14 cellular contexts compared by ENCODE assay signal in the genomic region with DNA sequence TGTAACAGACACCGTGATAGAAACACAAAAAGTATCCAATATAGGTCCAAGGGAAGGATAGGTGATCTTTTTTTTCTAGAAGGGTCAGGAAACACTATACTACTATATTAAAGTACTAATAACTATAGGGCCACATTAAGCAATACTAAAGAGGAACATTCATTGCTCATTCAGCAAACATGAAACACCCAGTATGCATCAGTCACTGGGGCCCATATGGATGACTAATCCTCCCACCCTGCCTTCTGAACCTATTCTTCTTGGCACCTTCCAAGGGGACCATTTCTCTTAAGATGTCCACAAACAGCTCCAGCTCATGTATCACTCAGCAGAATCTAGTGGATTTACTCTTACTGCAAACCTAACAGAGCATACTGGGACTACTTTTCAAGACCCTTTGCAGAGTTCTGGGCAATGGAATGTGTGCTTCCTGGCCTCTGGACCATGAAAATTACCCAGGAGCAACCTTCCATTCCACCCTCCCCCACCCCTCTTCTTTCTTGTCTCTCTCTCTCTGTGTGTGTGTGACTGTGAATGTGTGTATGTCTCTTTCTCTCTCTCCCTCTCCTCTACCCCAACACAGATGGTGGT.
DNase-seq lines count a peak whose midpoint lies in the region; FAIRE-seq and TF ChIP-seq lines count a peak whose summit lies in the region.
"Had no signal": no experiment of that assay in that cellular context is flagged by ENCODE, and none has a peak within 500 bp of the region (broad histone marks: within the 10 kb centered on the region; RNA-seq: fewer than 3 reads in every experiment).

No MANE protein-coding gene starts in this region.

- CTCF ChIA-PET in MCF 10A (lab: Yijun Ruan, JAX), result no interaction called here
- CTCF ChIA-PET in PC-9 (lab: Charles Lee), result no interaction called here

- no peaks in the 10 kb centered on the region for H3K36me3 Mint-ChIP-seq in MCF 10A (ENCODE audit: insufficient read depth, unreplicated experiment)
- H3K36me3 Mint-ChIP-seq: CD8-positive, alpha-beta T cell had no signal

- H3K9me3 ChIP-seq in breast epithelium (no peaks in the 10 kb centered on the region), PC-9 (ENCODE audit: insufficient read depth, low read depth) (no peaks in the 10 kb centered on the region)

- TF ChIP-seq POLR2A in breast epithelium (IDR thresholded peaks at IDR 0.05), result no peak

- no peak for TF ChIP-seq CTCF in MCF 10A (IDR thresholded peaks at IDR 0.05; ENCODE audit: unreplicated experiment)
- TF ChIP-seq CTCF in breast epithelium (IDR thresholded peaks at IDR 0.05), result no peak
- TF ChIP-seq CTCF in PC-9 (conservative IDR thresholded peaks at IDR 0.05), result no peak

- H3K4me1 ChIP-seq in breast epithelium (peaks cover 0 to 5% of the 10 kb centered on the region in 2 donors), PC-9 (replicated peaks; ENCODE audit: insufficient read depth) (peaks cover 26% of the 10 kb centered on the region)

- peak; percentile 94 for DNase-seq in MCF 10A (ENCODE audit: unreplicated experiment)
- no peak for DNase-seq in breast epithelium (ENCODE audit: low spot score in 2 of 2)
- DNase-seq in PC-9, result peak; percentile 35 to 75
- DNase-seq in fibroblast of the conjunctiva (ENCODE audit: low read depth), result peak; percentile 76
- DNase-seq in urothelium cell line (ENCODE audit: low spot score), result peak; percentile 40
- no peak for DNase-seq in activated CD8-positive, alpha-beta memory T cell treated with anti-CD3 and anti-CD28 coated beads, Interleukin-2, amount 50 U/mL, for 4 hours
- DNase-seq in SW480 (ENCODE audit: low spot score), result no peak
- DNase-seq in activated effector memory CD4-positive, alpha-beta T cell treated with anti-CD3 and anti-CD28 coated beads, Interleukin-2, amount 50 U/mL, for 16 hours, result no peak
- DNase-seq: amygdala; CD8-positive, alpha-beta T cell; mesendoderm; NCI-H146; stimulated activated CD4-positive, alpha-beta T cell treated with anti-CD3 and anti-CD28 coated beads, Interleukin-12 subunit alpha, Interleukin-12 subunit beta, amount 100 ng/mL, for 4 hours; WERI-Rb-1 had no signal

- H3K27ac ChIP-seq in breast epithelium (no peak overlapping the region), PC-9 (0 out of 2 replicates have a peak overlapping the region, but pooled peaks have one; percentile 5)
- H3K27ac ChIP-seq: WERI-Rb-1 had no signal

- POLR2A ChIA-PET in MCF 10A (lab: Yijun Ruan, JAX) (interaction anchor here (1.0 kb wide), 2 partner anchors 8 to 61 kb away, joined by 3 to 4 read pairs; no protein-coding TSS in a partner anchor), PC-9 (lab: Charles Lee; ENCODE audit: unreplicated experiment) (no interaction called here)

- BruUV-seq in MCF 10A (replicated peaks; lab: Mats Ljungman, UMichigan) (no TSS peak), PC-9 (replicated peaks; lab: Mats Ljungman, UMichigan) (no TSS peak)

- no peaks in the 10 kb centered on the region for H4K20me1 ChIP-seq in PC-9 (ENCODE audit: insufficient read depth)

- H3K27me3 Mint-ChIP-seq in MCF 10A (ENCODE audit: insufficient read depth, unreplicated experiment), result no peaks in the 10 kb centered on the region

- H3K4me3 ChIP-seq in breast epithelium, result no peak overlapping the region
- no peak overlapping the region for H3K4me3 ChIP-seq in PC-9

- no peak overlapping the region for H2AFZ ChIP-seq in PC-9

- no peak overlapping the region for H3K4me3 Mint-ChIP-seq in MCF 10A (ENCODE audit: unreplicated experiment)
- H3K4me3 Mint-ChIP-seq: CD8-positive, alpha-beta T cell had no signal

- no peaks in the 10 kb centered on the region for H3K9me2 ChIP-seq in PC-9 (ENCODE audit: insufficient read depth)

- H3K9me3 Mint-ChIP-seq in MCF 10A (ENCODE audit: unreplicated experiment), result no peaks in the 10 kb centered on the region
- H3K9me3 Mint-ChIP-seq: CD8-positive, alpha-beta T cell had no signal

- peaks cover 8% of the 10 kb centered on the region for H3F3A ChIP-seq in PC-9 (ENCODE audit: insufficient read depth, low read depth)

- H3K27me3 ChIP-seq in breast epithelium (no peaks in the 10 kb centered on the region), PC-9 (ENCODE audit: insufficient read depth, low read depth) (no peaks in the 10 kb centered on the region)

- H3K79me2 ChIP-seq in PC-9 (ENCODE audit: low read depth), result no peaks in the 10 kb centered on the region

- intact Hi-C loops in MCF 10A (cut with micrococcal nuclease) (loop anchor here (2.0 kb wide), 1 partner anchor 27 kb away; no protein-coding TSS in a partner anchor), breast epithelium (cut with DNase I; ENCODE audit: low total_unique reads) (no loop called here), PC-9 (cut with micrococcal nuclease; ENCODE audit: unreplicated experiment) (loop anchor here (2.0 kb wide), 1 partner anchor 199 kb away; no protein-coding TSS in a partner anchor)

- no peak overlapping the region for H3K4me2 ChIP-seq in PC-9

- H3K4me1 Mint-ChIP-seq in MCF 10A (ENCODE audit: insufficient read depth, unreplicated experiment), result peaks cover 28% of the 10 kb centered on the region

- peak overlapping the region; percentile 11 for H3K27ac Mint-ChIP-seq in MCF 10A (ENCODE audit: low read depth, unreplicated experiment)
- H3K27ac Mint-ChIP-seq: CD8-positive, alpha-beta T cell had no signal

- FAIRE-seq in urothelium cell line (lab: Jason Lieb, UNC), result no peak

- no peaks in the 10 kb centered on the region for H3K36me3 ChIP-seq in breast epithelium
- H3K36me3 ChIP-seq in PC-9 (ENCODE audit: low read depth), result no peaks in the 10 kb centered on the region
- H3K36me3 ChIP-seq: WERI-Rb-1 had no signal

Comparison
In these comparisons a context has a peak if more than half of its experiments do, and no peak if none do; other contexts are left out.
1. DNase-seq: peak in MCF 10A (single experiment), PC-9 (2 of 2), fibroblast of the conjunctiva (single experiment) and urothelium cell line (single experiment); none in breast epithelium (0 of 2), activated CD8-positive, alpha-beta memory T cell treated with anti-CD3 and anti-CD28 coated beads, Interleukin-2, amount 50 U/mL, for 4 hours (single experiment), SW480 (single experiment) and activated effector memory CD4-positive, alpha-beta T cell treated with anti-CD3 and anti-CD28 coated beads, Interleukin-2, amount 50 U/mL, for 16 hours (single experiment).